In the genomic region with DNA sequence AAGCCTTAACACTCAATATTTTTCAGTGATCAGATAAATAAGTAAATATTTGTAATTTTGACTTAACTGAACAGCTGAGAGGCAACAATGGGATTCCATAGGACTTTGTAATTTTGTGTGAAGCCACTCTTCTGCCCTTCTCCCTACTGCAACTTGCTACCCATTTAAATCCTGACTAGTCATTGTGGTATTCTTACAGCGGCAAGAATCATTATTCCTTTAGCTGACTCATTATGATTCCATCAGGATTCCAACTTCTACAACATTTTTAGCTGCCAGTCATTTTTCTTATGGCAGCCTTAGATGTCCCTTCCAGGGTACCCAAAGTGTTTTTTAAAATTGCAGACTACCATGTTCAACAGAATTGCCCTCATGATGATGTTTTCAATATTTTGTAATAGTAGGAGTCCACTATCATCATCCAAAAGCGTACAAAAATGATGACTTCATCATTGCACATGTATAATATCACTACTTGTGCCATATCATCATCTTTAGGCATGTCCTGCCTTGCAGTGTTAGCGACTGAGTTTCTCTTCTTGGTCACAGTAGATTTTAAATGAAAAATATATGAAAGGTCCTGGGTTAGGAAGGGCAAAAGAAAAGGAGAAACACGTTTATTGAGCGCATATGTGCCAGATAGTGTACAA, we compare ENCODE assay signal across 14 cellular contexts. TPM values are rescaled to one million over a fixed set of nuclear protein-coding genes. Genes with fewer than 3 reads are reported as not detected.
A peak's percentile ranks its signal among the peaks of the same experiment; 100 is the strongest.
DNase-seq lines count a peak whose midpoint lies in the region; ATAC-seq and TF ChIP-seq lines count a peak whose summit lies in the region.
"Had no signal": no experiment of that assay in that cellular context is flagged by ENCODE, and none has a peak within 500 bp of the region (broad histone marks: within the 10 kb centered on the region; RNA-seq: fewer than 3 reads in every experiment).

No MANE protein-coding gene starts in this region.

- no peak for TF ChIP-seq CTCF in cardiac fibroblast (IDR thresholded peaks at IDR 0.05; ENCODE audit: low read depth, low read length)
- no peak for TF ChIP-seq CTCF in endothelial cell (IDR thresholded peaks at IDR 0.05; ENCODE audit: unreplicated experiment)

- DNase-seq in COLO829 (ENCODE audit: low spot score) (peak; percentile 16), OCI-M1 (lab: John Stamatoyannopoulos, UW) (peak; percentile 74), cardiac fibroblast (ENCODE audit: low read depth in 2 of 2) (peak; percentile 34 to 90), myocyte (ENCODE audit: low read depth) (peak; percentile 86), NCI-H524 (lab: John Stamatoyannopoulos, UW) (no peak), endothelial cell (ENCODE audit: low spot score) (no peak), cerebellum (ENCODE audit: low spot score) (no peak)
- DNase-seq: activated T-cell treated with anti-CD3 and anti-CD28 coated beads for 4 hours; central memory CD4-positive, alpha-beta T cell; COR-L47; NCI-H2107 had no signal

- no peak overlapping the region for H3K4me3 Mint-ChIP-seq in endothelial cell (ENCODE audit: unreplicated experiment)
- H3K4me3 Mint-ChIP-seq: stimulated activated memory B cell treated with anti-CD40 and anti-IgM and Interleukin-4, amounts not matched to agents 10 μg/mL and 1 μg/mL and 100 μg/mL, for 72 hours had no signal

- H3K4me1 Mint-ChIP-seq in endothelial cell (ENCODE audit: unreplicated experiment) = peaks cover 4% of the 10 kb centered on the region
- H3K4me1 Mint-ChIP-seq: stimulated activated memory B cell treated with anti-CD40 and anti-IgM and Interleukin-4, amounts not matched to agents 10 μg/mL and 1 μg/mL and 100 μg/mL, for 72 hours had no signal

- no peak for ATAC-seq in GM21528 (IDR thresholded peaks at IDR 0.05; ENCODE audit: low FRiP score, unreplicated experiment)
- ATAC-seq: stimulated activated memory B cell treated with anti-CD40 and anti-IgM and Interleukin-4, amounts not matched to agents 10 μg/mL and 1 μg/mL and 100 μg/mL, for 72 hours had no signal

- no peaks in the 10 kb centered on the region for H3K9me3 Mint-ChIP-seq in endothelial cell (ENCODE audit: unreplicated experiment)
- H3K9me3 Mint-ChIP-seq: stimulated activated memory B cell treated with anti-CD40 and anti-IgM and Interleukin-4, amounts not matched to agents 10 μg/mL and 1 μg/mL and 100 μg/mL, for 72 hours had no signal

- no peaks in the 10 kb centered on the region for H3K36me3 Mint-ChIP-seq in endothelial cell (ENCODE audit: low read depth, unreplicated experiment)
- H3K36me3 Mint-ChIP-seq: stimulated activated memory B cell treated with anti-CD40 and anti-IgM and Interleukin-4, amounts not matched to agents 10 μg/mL and 1 μg/mL and 100 μg/mL, for 72 hours had no signal

- no peak overlapping the region for H3K4me3 ChIP-seq in cardiac fibroblast (replicated peaks in 1 of 2; ENCODE audit: low read depth in 2 of 2, low read length in 2 of 2)
- H3K4me3 ChIP-seq: HAP-1 had no signal

- no peak overlapping the region for H3K27ac Mint-ChIP-seq in endothelial cell (ENCODE audit: unreplicated experiment)
- H3K27ac Mint-ChIP-seq: stimulated activated memory B cell treated with anti-CD40 and anti-IgM and Interleukin-4, amounts not matched to agents 10 μg/mL and 1 μg/mL and 100 μg/mL, for 72 hours had no signal

- peaks cover under 1% of the 10 kb centered on the region for H3K27me3 Mint-ChIP-seq in endothelial cell (ENCODE audit: unreplicated experiment)

RNA-seq across cellular contexts. Expression of gene MAGOHB, which starts 5.1 kb away (rescaled TPM):
- total RNA-seq in myocyte (19.4 and 24.0 TPM in 2 replicates), endothelial cell (ENCODE audit: unreplicated experiment) (23.8 TPM), cerebellum (28.9 TPM)
- 24.2 TPM for polyA plus RNA-seq in myocyte (2012)

RNA-seq across cellular contexts. Expression of gene STYK1, which starts 55.4 kb away (rescaled TPM):
- total RNA-seq in myocyte = 3.7 and 3.8 TPM in 2 replicates
- 2.1 TPM for polyA plus RNA-seq in myocyte (2012)
- 11.4 TPM for total RNA-seq in endothelial cell (ENCODE audit: unreplicated experiment)
- 4.9 TPM for total RNA-seq in cerebellum

Comparison
In these comparisons a context has a peak if more than half of its experiments do, and no peak if none do; other contexts are left out.
1. DNase-seq: peak in COLO829 (single experiment), OCI-M1 (single experiment), cardiac fibroblast (2 of 2) and myocyte (single experiment); none in NCI-H524 (0 of 2), endothelial cell (single experiment) and cerebellum (single experiment).